Comparison of ENCODE assay signal across 1 cellular context in genomic region chr9:33293782-33294181, GRCh38.
TF ChIP-seq lines count a peak whose summit lies in the region.

No MANE protein-coding gene starts in this region.

TF ChIP-seq in GM12878, 131 proteins besides CTCF, POLR2A, EP300 and RAD21:
- TF ChIP-seq BRCA1 (IDR thresholded peaks at IDR 0.05; ENCODE audit: low read depth, low read length): no peak
- TF ChIP-seq BMI1 (IDR thresholded peaks at IDR 0.05; ENCODE audit: borderline replicate concordance): no peak
